Comparison of ENCODE assay signal across 16 cellular contexts in genomic region chr11:78295991-78296930, GRCh38.
DNase-seq lines count a peak whose midpoint lies in the region; ATAC-seq and TF ChIP-seq lines count a peak whose summit lies in the region.
"Had no signal": no experiment of that assay in that cellular context is flagged by ENCODE, and none has a peak within 500 bp of the region (broad histone marks: within the 10 kb centered on the region; RNA-seq: fewer than 3 reads in every experiment).

No MANE protein-coding gene starts in this region.

- H3K4me1 ChIP-seq in naive thymus-derived CD4-positive, alpha-beta T cell (ENCODE audit: control insufficient read depth in 2 of 2, insufficient read depth in 2 of 2, low read length in 2 of 2) = peaks cover 0 to 5% of the 10 kb centered on the region in 2 donors

- H3K27ac Mint-ChIP-seq in dendritic cell treated with granulocyte-macrophage colony-stimulating factor and Interleukin-4, amounts not matched to agents 40 ng/mL and 50 ng/mL, for 4 days = peak overlapping the region; percentile 9
- H3K27ac Mint-ChIP-seq in nephron = peak overlapping the region; percentile 11 to 50 (median 46)
- peak overlapping the region in 1 of 9 donors; percentile 41 for H3K27ac Mint-ChIP-seq in naive thymus-derived CD4-positive, alpha-beta T cell
- H3K27ac Mint-ChIP-seq in progenitor cell of endocrine pancreas = no peak overlapping the region
- H3K27ac Mint-ChIP-seq: activated naive CD8-positive, alpha-beta T cell had no signal

- no peaks in the 10 kb centered on the region for H3K27me3 ChIP-seq in naive thymus-derived CD4-positive, alpha-beta T cell (ENCODE audit: control insufficient read depth in 2 of 2, insufficient read depth in 2 of 2, low read length in 2 of 2)

- H3K9me3 ChIP-seq in naive thymus-derived CD4-positive, alpha-beta T cell (ENCODE audit: control insufficient read depth in 2 of 3, low read length in 3 of 3) = no peaks in the 10 kb centered on the region

- TF ChIP-seq CTCF in nephron (IDR thresholded peaks at IDR 0.05; ENCODE audit: unreplicated experiment in 3 of 3) = no peak
- TF ChIP-seq CTCF in progenitor cell of endocrine pancreas (IDR thresholded peaks at IDR 0.05; ENCODE audit: unreplicated experiment) = no peak

- ATAC-seq in naive thymus-derived CD4-positive, alpha-beta T cell = no peak
- ATAC-seq: esophagus mucosa had no signal

- CTCF ChIA-PET in naive thymus-derived CD4-positive, alpha-beta T cell (lab: Charles Lee) = no interaction called here

- no peak overlapping the region for H3K4me3 Mint-ChIP-seq in dendritic cell treated with granulocyte-macrophage colony-stimulating factor and Interleukin-4, amounts not matched to agents 40 ng/mL and 50 ng/mL, for 4 days
- H3K4me3 Mint-ChIP-seq in nephron (no peak overlapping the region), progenitor cell of endocrine pancreas (ENCODE audit: low read depth) (no peak overlapping the region)
- no peak overlapping the region for H3K4me3 Mint-ChIP-seq in naive thymus-derived CD4-positive, alpha-beta T cell
- H3K4me3 Mint-ChIP-seq: activated naive CD8-positive, alpha-beta T cell had no signal

- POLR2A ChIA-PET in naive thymus-derived CD4-positive, alpha-beta T cell (lab: Charles Lee) = no interaction called here

- no peak overlapping the region for H3K4me3 ChIP-seq in naive thymus-derived CD4-positive, alpha-beta T cell (ENCODE audit: low read length)
- H3K4me3 ChIP-seq: lung, SK-N-MC had no signal

- peak; percentile 21 for DNase-seq in COLO668 (lab: John Stamatoyannopoulos, UW; ENCODE audit: unreplicated experiment)
- peak; percentile 84 for DNase-seq in NCI-H146 (lab: John Stamatoyannopoulos, UW)
- DNase-seq in naive thymus-derived CD4-positive, alpha-beta T cell = no peak
- DNase-seq in stimulated activated CD4-positive, alpha-beta T cell treated with anti-CD3 and anti-CD28 coated beads, Interleukin-15, amount 100 ng/mL, for 24 hours = no peak
- DNase-seq in progenitor cell of endocrine pancreas (ENCODE audit: low spot score, unreplicated experiment) = no peak
- no peak for DNase-seq in putamen (ENCODE audit: low spot score)
- DNase-seq: activated CD8-positive, alpha-beta memory T cell treated with anti-CD3 and anti-CD28 coated beads, Interleukin-2, amount 50 U/mL, for 48 hours; NCI-H187; occipital lobe had no signal

- no peaks in the 10 kb centered on the region for H3K9me3 Mint-ChIP-seq in dendritic cell treated with granulocyte-macrophage colony-stimulating factor and Interleukin-4, amounts not matched to agents 40 ng/mL and 50 ng/mL, for 4 days
- H3K9me3 Mint-ChIP-seq in nephron (peaks cover 3% of the 10 kb centered on the region), progenitor cell of endocrine pancreas (ENCODE audit: low read depth) (no peaks in the 10 kb centered on the region)
- H3K9me3 Mint-ChIP-seq in naive thymus-derived CD4-positive, alpha-beta T cell = peaks cover 0 to 28% (median 0%) of the 10 kb centered on the region in 11 donors

- no peaks in the 10 kb centered on the region for H3K27me3 Mint-ChIP-seq in dendritic cell treated with granulocyte-macrophage colony-stimulating factor and Interleukin-4, amounts not matched to agents 40 ng/mL and 50 ng/mL, for 4 days
- no peaks in the 10 kb centered on the region for H3K27me3 Mint-ChIP-seq in nephron (ENCODE audit: low read depth)
- H3K27me3 Mint-ChIP-seq in naive thymus-derived CD4-positive, alpha-beta T cell = no peaks in the 10 kb centered on the region
- no peaks in the 10 kb centered on the region for H3K27me3 Mint-ChIP-seq in progenitor cell of endocrine pancreas
- H3K27me3 Mint-ChIP-seq: activated naive CD8-positive, alpha-beta T cell had no signal

- H3K4me1 Mint-ChIP-seq in dendritic cell treated with granulocyte-macrophage colony-stimulating factor and Interleukin-4, amounts not matched to agents 40 ng/mL and 50 ng/mL, for 4 days (ENCODE audit: low read depth) = peaks cover 76% of the 10 kb centered on the region
- H3K4me1 Mint-ChIP-seq in nephron (peaks cover 16% of the 10 kb centered on the region), progenitor cell of endocrine pancreas (ENCODE audit: low read depth) (peaks cover 31% of the 10 kb centered on the region)
- peaks cover 10 to 51% (median 15%) of the 10 kb centered on the region in 7 donors for H3K4me1 Mint-ChIP-seq in naive thymus-derived CD4-positive, alpha-beta T cell

- H3K27ac ChIP-seq in naive thymus-derived CD4-positive, alpha-beta T cell (ENCODE audit: low read depth, low read length) = no peak overlapping the region
- H3K27ac ChIP-seq: KMS-11, SK-N-MC had no signal

- intact Hi-C loops in dendritic cell treated with granulocyte-macrophage colony-stimulating factor and Interleukin-4, amounts not matched to agents 40 ng/mL and 50 ng/mL, for 4 days (cut with micrococcal nuclease) = no loop called here
- intact Hi-C loops in naive thymus-derived CD4-positive, alpha-beta T cell (cut with micrococcal nuclease) = no loop called here

- no peaks in the 10 kb centered on the region for H3K36me3 ChIP-seq in naive thymus-derived CD4-positive, alpha-beta T cell (ENCODE audit: control insufficient read depth in 2 of 3, insufficient read depth in 3 of 3, low read length in 3 of 3)

- peaks cover 14% of the 10 kb centered on the region for H3K36me3 Mint-ChIP-seq in dendritic cell treated with granulocyte-macrophage colony-stimulating factor and Interleukin-4, amounts not matched to agents 40 ng/mL and 50 ng/mL, for 4 days (ENCODE audit: low read depth)
- H3K36me3 Mint-ChIP-seq in nephron (ENCODE audit: low read depth) = no peaks in the 10 kb centered on the region
- H3K36me3 Mint-ChIP-seq in naive thymus-derived CD4-positive, alpha-beta T cell = peaks cover 0 to 56% (median 0%) of the 10 kb centered on the region in 5 donors
- H3K36me3 Mint-ChIP-seq in progenitor cell of endocrine pancreas (ENCODE audit: insufficient read depth) = peaks cover 3% of the 10 kb centered on the region
- H3K36me3 Mint-ChIP-seq: activated naive CD8-positive, alpha-beta T cell had no signal

Comparison
In these comparisons a context has a peak if more than half of its experiments do, and no peak if none do; other contexts are left out.
1. DNase-seq: peak in COLO668 (single experiment) and NCI-H146 (single experiment); none in naive thymus-derived CD4-positive, alpha-beta T cell (0 of 9), stimulated activated CD4-positive, alpha-beta T cell treated with anti-CD3 and anti-CD28 coated beads, Interleukin-15, amount 100 ng/mL, for 24 hours (single experiment), progenitor cell of endocrine pancreas (single experiment) and putamen (single experiment).